Comparison of ENCODE assay signal across 1 cellular context in genomic region chr7:5596046-5596895, GRCh38.
A peak's percentile ranks its signal among the peaks of the same experiment; 100 is the strongest.
TF ChIP-seq lines count a peak whose summit lies in the region.

No MANE protein-coding gene starts in this region.

TF ChIP-seq in GM12878, 131 proteins besides CTCF, POLR2A, EP300 and RAD21 (continued from another document):
- no peak for TF ChIP-seq ZBTB11 (CRISPR knock-in tag; IDR thresholded peaks at IDR 0.05)
- peak in 1 of 2 experiments; percentile 51; a peak in 2 of 3 replicates for TF ChIP-seq EGR1 (IDR thresholded peaks at IDR 0.05; ENCODE audit: borderline replicate concordance in 1 of 2, low read depth in 2 of 2, low read length in 2 of 2)
- no peak for TF ChIP-seq SRF (IDR thresholded peaks at IDR 0.05; ENCODE audit: low read depth in 2 of 2, low read length in 2 of 2)
